34 cellular contexts compared by ENCODE assay signal in genomic region chr5:78279194-78279593, GRCh38. TPM values are rescaled to one million over a fixed set of nuclear protein-coding genes. Genes with fewer than 3 reads are reported as not detected.
DNase-seq lines count a peak whose midpoint lies in the region; ATAC-seq, FAIRE-seq and TF ChIP-seq lines count a peak whose summit lies in the region.
"Had no signal": no experiment of that assay in that cellular context is flagged by ENCODE, and none has a peak within 500 bp of the region (broad histone marks: within the 10 kb centered on the region; RNA-seq: fewer than 3 reads in every experiment).

No MANE protein-coding gene starts in this region.

- no peak overlapping the region for H3K27ac ChIP-seq in HepG2 (ENCODE audit: extremely low read length, insufficient read depth, low read length)
- H3K27ac ChIP-seq in right lobe of liver: no peak overlapping the region
- no peak overlapping the region for H3K27ac ChIP-seq in K562 (ENCODE audit: extremely low read depth, low read depth, low read length)
- H3K27ac ChIP-seq: 22Rv1; A549; BLaER1; BLaER1 treated with 17β-estradiol and CSF1 and Interleukin-3, amounts not matched to agents 10 nM and 100 nM; C4-2B had no signal

- no TSS peak for BruUV-seq in HepG2 (replicated peaks; lab: Mats Ljungman, UMichigan)
- no TSS peak for BruUV-seq in K562 (replicated peaks; lab: Mats Ljungman, UMichigan)

- no peak overlapping the region for H3K4me3 Mint-ChIP-seq in chondrocyte (ENCODE audit: unreplicated experiment)
- H3K4me3 Mint-ChIP-seq: B cell; CD14-positive monocyte; CD4-positive, alpha-beta memory T cell; CD4-positive, alpha-beta T cell; CD4-positive, CD25-positive, alpha-beta regulatory T cell; CD8-positive, alpha-beta memory T cell; CD8-positive, alpha-beta T cell had no signal

- H3K9me1 ChIP-seq in K562 (ENCODE audit: control insufficient read depth, insufficient read depth, low read length): no peaks in the 10 kb centered on the region

- no peaks in the 10 kb centered on the region for H3K9me3 Mint-ChIP-seq in chondrocyte (ENCODE audit: low read depth)
- H3K9me3 Mint-ChIP-seq: CD4-positive, alpha-beta memory T cell; CD4-positive, alpha-beta T cell; CD4-positive, CD25-positive, alpha-beta regulatory T cell; CD8-positive, alpha-beta memory T cell; CD8-positive, alpha-beta T cell had no signal

- H3K9me3 ChIP-seq in HepG2 (ENCODE audit: low read length) (no peaks in the 10 kb centered on the region), right lobe of liver (no peaks in the 10 kb centered on the region), K562 (replicated peaks; ENCODE audit: control insufficient read depth, insufficient read depth, low read depth, low read length) (no peaks in the 10 kb centered on the region)
- H3K9me3 ChIP-seq: A549, BE2C, BLaER1, Caco-2 had no signal

- 97% methylated on average over 5 of the region's 5 CpGs for WGBS in HepG2 (ENCODE audit: low lambda C conversion rate)
- WGBS in right lobe of liver (ENCODE audit: insufficient coverage, low coverage, low lambda C conversion rate, missing lambda C conversion rate): 99% methylated on average over 5 of the region's 5 CpGs
- 88% methylated on average over 5 of the region's 5 CpGs for WGBS in K562 (ENCODE audit: insufficient coverage, low coverage, missing lambda C conversion rate)

- H3K27ac Mint-ChIP-seq in chondrocyte (ENCODE audit: unreplicated experiment): peak overlapping the region; percentile 55
- H3K27ac Mint-ChIP-seq: B cell; CD14-positive monocyte; CD4-positive, alpha-beta memory T cell; CD4-positive, alpha-beta T cell; CD4-positive, CD25-positive, alpha-beta regulatory T cell; CD8-positive, alpha-beta memory T cell; CD8-positive, alpha-beta T cell had no signal

- peaks cover 11% of the 10 kb centered on the region for H3K4me1 Mint-ChIP-seq in chondrocyte (ENCODE audit: low read depth)

- TF ChIP-seq CTCF in HepG2 (CRISPR knock-in tag; IDR thresholded peaks at IDR 0.05) (no peak), right lobe of liver (IDR thresholded peaks at IDR 0.05) (no peak), K562 (IDR thresholded peaks at IDR 0.05 in 2 of 3, conservative IDR thresholded peaks at IDR 0.05 in 1 of 3; ENCODE audit: insufficient read depth in 2 of 3, low read depth in 1 of 3, low read length in 3 of 3) (no peak), chondrocyte (IDR thresholded peaks at IDR 0.05) (no peak)

- no peaks in the 10 kb centered on the region for H3K27me3 ChIP-seq in HepG2 (ENCODE audit: control insufficient read depth in 1 of 2, insufficient read depth in 2 of 2, low read length in 2 of 2)
- no peaks in the 10 kb centered on the region for H3K27me3 ChIP-seq in right lobe of liver
- H3K27me3 ChIP-seq in K562 (ENCODE audit: control insufficient read depth in 2 of 2, insufficient read depth in 2 of 2, low read length in 2 of 2): no peaks in the 10 kb centered on the region
- H3K27me3 ChIP-seq: BE2C; BLaER1; BLaER1 treated with 17β-estradiol and CSF1 and Interleukin-3, amounts not matched to agents 10 nM and 100 nM had no signal

- no peak for TF ChIP-seq EP300 in HepG2 (IDR thresholded peaks at IDR 0.05; ENCODE audit: low read depth in 2 of 2, low read length in 2 of 2)
- TF ChIP-seq EP300 in HepG2 (CRISPR knock-in tag; IDR thresholded peaks at IDR 0.05; ENCODE audit: borderline replicate concordance): no peak
- TF ChIP-seq EP300 in K562 (IDR thresholded peaks at IDR 0.05; ENCODE audit: low read length): no peak

- no peak for DNase-seq in HepG2 (ENCODE audit: low spot score)
- DNase-seq in right lobe of liver: no peak
- DNase-seq in K562 (ENCODE audit: extremely low read depth in 1 of 4, low spot score in 3 of 4): no peak
- no peak for DNase-seq in chondrocyte (ENCODE audit: low spot score)
- DNase-seq in occipital lobe (lab: John Stamatoyannopoulos, UW): no peak
- DNase-seq in NCI-H226: no peak
- DNase-seq: 8988T; ACHN; AML-193; BE2C; C1 segment of cervical spinal cord; Caco-2; Calu3; CD4-positive, alpha-beta memory T cell; CD4-positive, alpha-beta T cell; CD4-positive, CD25-positive, alpha-beta regulatory T cell; CD8-positive, alpha-beta memory T cell; CD8-positive, alpha-beta T cell; COR-L47; DMS 273 treated with DMSO at 0.1 percent for 48 hours; DMS153; DMS53; DMS79; DMS79 treated with DMSO at 0.1 percent for 48 hours; DND-41; EL had no signal

- H4K20me1 ChIP-seq in HepG2 (ENCODE audit: insufficient read depth, low read length) (peaks cover 4% of the 10 kb centered on the region; the same call in 1 of the 2 replicates), K562 (replicated peaks; ENCODE audit: control insufficient read depth, insufficient read depth, low read length) (no peaks in the 10 kb centered on the region)

- H3K36me3 Mint-ChIP-seq in chondrocyte (ENCODE audit: low read depth): no peaks in the 10 kb centered on the region
- H3K36me3 Mint-ChIP-seq: CD4-positive, CD25-positive, alpha-beta regulatory T cell; CD8-positive, alpha-beta memory T cell; CD8-positive, alpha-beta T cell had no signal

- H3K36me3 ChIP-seq in HepG2 (replicated peaks in 1 of 2; ENCODE audit: control insufficient read depth in 1 of 2, insufficient read depth in 2 of 2, low read length in 2 of 2): no peaks in the 10 kb centered on the region; a peak in 1 of 5 replicates
- H3K36me3 ChIP-seq in right lobe of liver: no peaks in the 10 kb centered on the region
- H3K36me3 ChIP-seq in K562 (ENCODE audit: control insufficient read depth, insufficient read depth, low read length): 0 out of 3 replicates have a peak, but pooled peaks cover 4% of the 10 kb centered on the region
- H3K36me3 ChIP-seq: BE2C had no signal

- intact Hi-C loops in HepG2 (cut with micrococcal nuclease; ENCODE audit: unreplicated experiment) (no loop called here), right lobe of liver (cut with DNase I) (no loop called here), K562 (cut with micrococcal nuclease) (no loop called here)

- FAIRE-seq in HepG2 (lab: Jason Lieb, UNC) (no peak), K562 (lab: Jason Lieb, UNC) (no peak)
- FAIRE-seq: A204.1, A549 had no signal

- POLR2A ChIA-PET in HepG2 (lab: Yijun Ruan, JAX) (no interaction called here), K562 (lab: Yijun Ruan, JAX) (no interaction called here)

- CTCF ChIA-PET in HepG2 (lab: Yijun Ruan, JAX; ENCODE audit: low intra/inter-chr PET ratio, low total read pairs): no interaction called here
- CTCF ChIA-PET in K562 (lab: Yijun Ruan, JAX; ENCODE audit: low intra/inter-chr PET ratio): no interaction called here

- in situ Hi-C loops in HepG2 (cut with HindIII; ENCODE audit: extremely low pct_ligation_motif_present, low pct_unique_long_range_greater_than_20kb): no loop called here
- in situ Hi-C loops in K562 (cut with MboI): no loop called here

- H2AFZ ChIP-seq in HepG2 (ENCODE audit: low read length) (no peak overlapping the region), K562 (ENCODE audit: low read depth, low read length) (no peak overlapping the region)

- peaks cover 67% of the 10 kb centered on the region for H3K79me2 ChIP-seq in HepG2 (ENCODE audit: insufficient read depth, low read length)
- peaks cover 81% of the 10 kb centered on the region for H3K79me2 ChIP-seq in K562 (ENCODE audit: control insufficient read depth, insufficient read depth, low read length)

- no peak for TF ChIP-seq POLR2A in HepG2 (IDR thresholded peaks at IDR 0.05; ENCODE audit: insufficient read depth in 1 of 2, low read depth in 2 of 2, low read length in 2 of 2)
- no peak for TF ChIP-seq POLR2A in right lobe of liver (IDR thresholded peaks at IDR 0.05)
- TF ChIP-seq POLR2A in K562 (conservative IDR thresholded peaks at IDR 0.05): no peak

- H3K4me3 ChIP-seq in HepG2 (replicated peaks in 1 of 3; ENCODE audit: insufficient read depth in 1 of 3, low read depth in 2 of 3, low read length in 3 of 3) (no peak overlapping the region), right lobe of liver (no peak overlapping the region), K562 (no peak overlapping the region)
- H3K4me3 ChIP-seq: A549; BLaER1; BLaER1 treated with 17β-estradiol and CSF1 and Interleukin-3, amounts not matched to agents 10 nM and 100 nM had no signal

- H3K4me1 ChIP-seq in HepG2 (ENCODE audit: insufficient read depth, low read length) (peaks cover 24% of the 10 kb centered on the region), right lobe of liver (no peaks in the 10 kb centered on the region), K562 (replicated peaks in 1 of 2; ENCODE audit: control insufficient read depth in 2 of 2, insufficient read depth in 2 of 2, low read length in 2 of 2) (no peaks in the 10 kb centered on the region)
- H3K4me1 ChIP-seq: A549, BE2C, BLaER1 had no signal

- ATAC-seq in HepG2 (no peak), right lobe of liver (no peak), K562 (no peak)
- ATAC-seq: CD8-positive, alpha-beta T cell had no signal

- TF ChIP-seq RAD21 in HepG2 (CRISPR knock-in tag; IDR thresholded peaks at IDR 0.05) (no peak), K562 (CRISPR knock-in tag; conservative IDR thresholded peaks at IDR 0.05 in 1 of 2, IDR thresholded peaks at IDR 0.05 in 1 of 2) (no peak)

- no peak overlapping the region for H3K9ac ChIP-seq in HepG2 (ENCODE audit: insufficient read depth, low read depth, low read length)
- H3K9ac ChIP-seq in K562 (ENCODE audit: insufficient read depth in 1 of 2, low read depth in 2 of 2, low read length in 2 of 2): no peak overlapping the region
- H3K9ac ChIP-seq: BLaER1; BLaER1 treated with 17β-estradiol and CSF1 and Interleukin-3, amounts not matched to agents 10 nM and 100 nM had no signal

- no peaks in the 10 kb centered on the region for H3K27me3 Mint-ChIP-seq in chondrocyte (ENCODE audit: low read depth)
- H3K27me3 Mint-ChIP-seq: B cell; CD4-positive, alpha-beta memory T cell; CD4-positive, alpha-beta T cell; CD4-positive, CD25-positive, alpha-beta regulatory T cell; CD8-positive, alpha-beta memory T cell had no signal

- H3K4me2 ChIP-seq in HepG2 (ENCODE audit: low read depth, low read length) (no peak overlapping the region), K562 (ENCODE audit: insufficient read depth, low read length) (no peak overlapping the region)
- H3K4me2 ChIP-seq: A549; BLaER1; BLaER1 treated with 17β-estradiol and CSF1 and Interleukin-3, amounts not matched to agents 10 nM and 100 nM had no signal

RNA-seq across cellular contexts. Expression of gene AP3B1, which starts 15.3 kb away (rescaled TPM):
- total RNA-seq in HepG2 (2016; rRNA removed; fragmentation: Illumina TruSeq; extraction: Trizol): 51.2 and 83.8 TPM in 2 replicates
- 19.0 and 26.0 TPM in 2 replicates for total RNA-seq in HepG2 (2016; cell fraction: cytosol; rRNA removed; fragmentation: Illumina TruSeq; extraction: Trizol; ENCODE audit: low read depth)
- 45.8 and 80.1 TPM in 2 replicates for total RNA-seq in HepG2 (2016; cell fraction: insoluble cytoplasmic fraction; rRNA removed; fragmentation: Illumina TruSeq; extraction: Trizol)
- total RNA-seq in HepG2 (2016; cell fraction: membrane; rRNA removed; fragmentation: Illumina TruSeq; extraction: Trizol): 22.8 and 27.8 TPM in 2 replicates
- total RNA-seq in HepG2 (2016; cell fraction: nucleus; rRNA removed; fragmentation: Illumina TruSeq; extraction: Trizol): 56.8 and 65.2 TPM in 2 replicates
- 29.4 and 37.7 TPM in 2 replicates for polyA plus RNA-seq in HepG2 (2011; rRNA removed)
- polyA plus RNA-seq in HepG2 (2011; cell fraction: cytosol; rRNA removed): 21.3 and 33.2 TPM in 2 replicates
- 11.4 and 15.6 TPM in 2 replicates for polyA plus RNA-seq in HepG2 (2011; cell fraction: nucleus; rRNA removed)
- polyA plus RNA-seq in HepG2 (2012): 24.5 and 32.4 TPM in 2 replicates
- polyA plus RNA-seq in HepG2 (2016; cell fraction: cytosol; fragmentation: Illumina TruSeq; extraction: Trizol; ENCODE audit: low read depth): 4.0 and 5.3 TPM in 2 replicates
- 69.2 and 81.5 TPM in 2 replicates for polyA plus RNA-seq in HepG2 (2016; cell fraction: insoluble cytoplasmic fraction; fragmentation: Illumina TruSeq; extraction: Trizol; ENCODE audit: low read depth)
- polyA plus RNA-seq in HepG2 (2016; cell fraction: membrane; fragmentation: Illumina TruSeq; extraction: Trizol; ENCODE audit: low read depth): 12.3 and 17.1 TPM in 2 replicates
- polyA plus RNA-seq in HepG2 (2016; cell fraction: nucleus; fragmentation: Illumina TruSeq; extraction: Trizol; ENCODE audit: insufficient read depth, low read depth): 44.4 and 45.6 TPM in 2 replicates
- 29.0 and 31.4 TPM in 2 replicates for polyA minus RNA-seq in HepG2 (2011; rRNA and poly(A)+ RNA removed; ENCODE audit: low replicate concordance)
- polyA minus RNA-seq in HepG2 (2011; cell fraction: cytosol; rRNA and poly(A)+ RNA removed): 24.6 and 25.0 TPM in 2 replicates
- 109 and 111 TPM in 2 replicates for polyA minus RNA-seq in HepG2 (2011; cell fraction: nucleus; rRNA and poly(A)+ RNA removed)
- 10 to 100 TPM; 11.4 to 17.9 (median 12.9) TPM for total RNA-seq in right lobe of liver
- 28.7 and 124 TPM in 2 replicates for total RNA-seq in K562 (2011; cell fraction: chromatin; rRNA removed; ENCODE audit: low replicate concordance)
- 12.8 and 17.6 TPM in 2 replicates for total RNA-seq in K562 (2011; cell fraction: nucleolus; rRNA removed)
- 41.8 and 63.9 TPM in 2 replicates for total RNA-seq in K562 (2011; cell fraction: nucleoplasm; rRNA removed)
- 33.4 and 34.1 TPM in 2 replicates for total RNA-seq in K562 (2014; rRNA removed)
- 55.7 and 65.6 TPM in 2 replicates for total RNA-seq in K562 (2014; rRNA removed; fragmentation: Illumina TruSeq; extraction: Trizol)
- total RNA-seq in K562 (2015; rRNA removed; fragmentation: Illumina TruSeq; extraction: Trizol): 60.4 and 61.8 TPM in 2 replicates
- total RNA-seq in K562 (2021): 42.2 and 42.8 TPM in 2 replicates
- 51.4 and 55.6 TPM in 2 replicates for polyA plus RNA-seq in K562 (2011; rRNA removed)
- polyA plus RNA-seq in K562 (2011; cell fraction: cytosol; rRNA removed): 21.8 and 45.4 TPM in 2 replicates
- polyA plus RNA-seq in K562 (2011; cell fraction: nucleus; rRNA removed): 20.3 and 36.5 TPM in 2 replicates
- 40.5 and 54.7 TPM in 2 replicates for polyA plus RNA-seq in K562 (2012)
- 46.8 and 55.1 TPM in 2 replicates for polyA plus RNA-seq in K562 (2014; fragmentation: Illumina TruSeq; extraction: Trizol)
- polyA plus RNA-seq in K562 (2014; fragmentation: Nextera tagmentation; extraction: Ambion mirVana): 10 to 100 TPM; 21.1 to 30.9 TPM
- 25.2 and 29.8 TPM in 2 replicates for polyA plus RNA-seq in K562 (2014; rRNA removed)
- polyA minus RNA-seq in K562 (2011; rRNA and poly(A)+ RNA removed): 94.2 and 106 TPM in 2 replicates
- 27.1 and 30.8 TPM in 2 replicates for polyA minus RNA-seq in K562 (2011; cell fraction: cytosol; rRNA and poly(A)+ RNA removed)
- polyA minus RNA-seq in K562 (2011; cell fraction: nucleus; rRNA and poly(A)+ RNA removed): 39.6 and 79.5 TPM in 2 replicates
- 60.3 to 74.5 TPM (median 60.4 TPM) in 3 replicates for total RNA-seq in chondrocyte
- total RNA-seq in occipital lobe: 34.3 TPM

Comparison
In these comparisons a context has a peak if more than half of its experiments do, and no peak if none do; other contexts are left out.
1. Of the 241 proteins assayed by ChIP-seq in both HepG2 and K562: peak only in HepG2: MNT; only in K562: none; in both: none; in neither: 240.